1 cellular context compared by ENCODE assay signal in the genomic region with DNA sequence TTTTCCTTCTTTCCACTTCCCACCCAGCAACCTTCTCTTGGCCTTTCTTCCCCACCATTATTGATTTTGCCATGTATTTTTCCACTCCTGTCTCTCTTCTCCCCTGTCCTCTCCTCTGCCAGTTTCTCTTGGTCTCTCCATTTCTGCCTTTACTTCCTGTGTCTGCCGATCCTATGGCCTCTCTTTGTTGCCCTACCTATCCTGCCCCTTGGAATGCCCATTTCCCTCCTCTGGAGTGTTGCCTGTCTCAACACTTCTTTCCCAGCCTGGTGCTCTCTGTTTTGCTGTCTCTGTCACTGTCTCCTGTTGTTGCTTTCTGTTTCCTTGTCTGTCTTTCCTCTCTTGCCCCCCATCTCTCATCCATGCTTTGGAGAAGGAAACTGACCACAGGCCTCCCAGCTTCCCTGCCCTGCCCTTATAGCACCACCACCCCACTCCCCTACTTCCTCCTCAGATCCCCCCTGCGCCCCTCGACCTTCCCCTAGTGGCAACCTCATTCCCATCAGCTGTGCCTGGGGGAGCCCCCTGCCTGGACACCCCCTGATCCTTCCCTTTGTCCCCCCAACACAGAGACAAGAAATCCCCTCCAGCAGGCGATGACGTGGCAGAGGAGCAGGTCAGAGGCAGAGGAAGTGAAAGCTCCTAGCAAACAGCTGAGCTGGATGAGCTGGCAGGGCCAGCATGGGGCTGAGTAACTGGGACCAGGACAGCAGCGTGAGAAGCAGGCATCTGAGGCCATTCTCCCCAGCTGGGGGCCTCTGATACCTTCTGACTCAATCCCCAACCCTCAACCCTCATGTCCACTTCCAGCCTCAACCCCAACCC.
TF ChIP-seq lines count a peak whose summit lies in the region.

No MANE protein-coding gene starts in this region.

TF ChIP-seq in GM12878, 131 proteins besides CTCF, POLR2A, EP300 and RAD21 (continued from another document):
- TF ChIP-seq, protein P1, sequence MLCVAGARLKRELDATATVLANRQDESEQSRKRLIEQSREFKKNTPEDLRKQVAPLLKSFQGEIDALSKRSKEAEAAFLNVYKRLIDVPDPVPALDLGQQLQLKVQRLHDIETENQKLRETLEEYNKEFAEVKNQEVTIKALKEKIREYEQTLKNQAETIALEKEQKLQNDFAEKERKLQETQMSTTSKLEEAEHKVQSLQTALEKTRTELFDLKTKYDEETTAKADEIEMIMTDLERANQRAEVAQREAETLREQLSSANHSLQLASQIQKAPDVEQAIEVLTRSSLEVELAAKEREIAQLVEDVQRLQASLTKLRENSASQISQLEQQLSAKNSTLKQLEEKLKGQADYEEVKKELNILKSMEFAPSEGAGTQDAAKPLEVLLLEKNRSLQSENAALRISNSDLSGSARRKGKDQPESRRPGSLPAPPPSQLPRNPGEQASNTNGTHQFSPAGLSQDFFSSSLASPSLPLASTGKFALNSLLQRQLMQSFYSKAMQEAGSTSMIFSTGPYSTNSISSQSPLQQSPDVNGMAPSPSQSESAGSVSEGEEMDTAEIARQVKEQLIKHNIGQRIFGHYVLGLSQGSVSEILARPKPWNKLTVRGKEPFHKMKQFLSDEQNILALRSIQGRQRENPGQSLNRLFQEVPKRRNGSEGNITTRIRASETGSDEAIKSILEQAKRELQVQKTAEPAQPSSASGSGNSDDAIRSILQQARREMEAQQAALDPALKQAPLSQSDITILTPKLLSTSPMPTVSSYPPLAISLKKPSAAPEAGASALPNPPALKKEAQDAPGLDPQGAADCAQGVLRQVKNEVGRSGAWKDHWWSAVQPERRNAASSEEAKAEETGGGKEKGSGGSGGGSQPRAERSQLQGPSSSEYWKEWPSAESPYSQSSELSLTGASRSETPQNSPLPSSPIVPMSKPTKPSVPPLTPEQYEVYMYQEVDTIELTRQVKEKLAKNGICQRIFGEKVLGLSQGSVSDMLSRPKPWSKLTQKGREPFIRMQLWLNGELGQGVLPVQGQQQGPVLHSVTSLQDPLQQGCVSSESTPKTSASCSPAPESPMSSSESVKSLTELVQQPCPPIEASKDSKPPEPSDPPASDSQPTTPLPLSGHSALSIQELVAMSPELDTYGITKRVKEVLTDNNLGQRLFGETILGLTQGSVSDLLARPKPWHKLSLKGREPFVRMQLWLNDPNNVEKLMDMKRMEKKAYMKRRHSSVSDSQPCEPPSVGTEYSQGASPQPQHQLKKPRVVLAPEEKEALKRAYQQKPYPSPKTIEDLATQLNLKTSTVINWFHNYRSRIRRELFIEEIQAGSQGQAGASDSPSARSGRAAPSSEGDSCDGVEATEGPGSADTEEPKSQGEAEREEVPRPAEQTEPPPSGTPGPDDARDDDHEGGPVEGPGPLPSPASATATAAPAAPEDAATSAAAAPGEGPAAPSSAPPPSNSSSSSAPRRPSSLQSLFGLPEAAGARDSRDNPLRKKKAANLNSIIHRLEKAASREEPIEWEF (IDR thresholded peaks at IDR 0.05; ENCODE audit: insufficient replicate concordance, low read depth, low read length): no peak
- TF ChIP-seq CHD4 (IDR thresholded peaks at IDR 0.05) (no peak), MTA3 (IDR thresholded peaks at IDR 0.05; ENCODE audit: borderline replicate concordance, low read length) (no peak), CREM (IDR thresholded peaks at IDR 0.05; ENCODE audit: low read depth) (peak; percentile 90), STAT3 (IDR thresholded peaks at IDR 0.05; ENCODE audit: low read depth, low read length) (no peak), GATAD2B (conservative IDR thresholded peaks at IDR 0.05; ENCODE audit: low read depth) (peak; percentile 66), ZNF384 (IDR thresholded peaks at IDR 0.05; ENCODE audit: borderline replicate concordance, low read depth, low read length) (no peak), IKZF1 (conservative IDR thresholded peaks at IDR 0.05) (peak; percentile 97), TCF7 (IDR thresholded peaks at IDR 0.05; ENCODE audit: borderline replicate concordance) (no peak), MYB (IDR thresholded peaks at IDR 0.05; ENCODE audit: borderline replicate concordance, low read depth, low read length) (no peak)
- TF ChIP-seq, protein P2, sequence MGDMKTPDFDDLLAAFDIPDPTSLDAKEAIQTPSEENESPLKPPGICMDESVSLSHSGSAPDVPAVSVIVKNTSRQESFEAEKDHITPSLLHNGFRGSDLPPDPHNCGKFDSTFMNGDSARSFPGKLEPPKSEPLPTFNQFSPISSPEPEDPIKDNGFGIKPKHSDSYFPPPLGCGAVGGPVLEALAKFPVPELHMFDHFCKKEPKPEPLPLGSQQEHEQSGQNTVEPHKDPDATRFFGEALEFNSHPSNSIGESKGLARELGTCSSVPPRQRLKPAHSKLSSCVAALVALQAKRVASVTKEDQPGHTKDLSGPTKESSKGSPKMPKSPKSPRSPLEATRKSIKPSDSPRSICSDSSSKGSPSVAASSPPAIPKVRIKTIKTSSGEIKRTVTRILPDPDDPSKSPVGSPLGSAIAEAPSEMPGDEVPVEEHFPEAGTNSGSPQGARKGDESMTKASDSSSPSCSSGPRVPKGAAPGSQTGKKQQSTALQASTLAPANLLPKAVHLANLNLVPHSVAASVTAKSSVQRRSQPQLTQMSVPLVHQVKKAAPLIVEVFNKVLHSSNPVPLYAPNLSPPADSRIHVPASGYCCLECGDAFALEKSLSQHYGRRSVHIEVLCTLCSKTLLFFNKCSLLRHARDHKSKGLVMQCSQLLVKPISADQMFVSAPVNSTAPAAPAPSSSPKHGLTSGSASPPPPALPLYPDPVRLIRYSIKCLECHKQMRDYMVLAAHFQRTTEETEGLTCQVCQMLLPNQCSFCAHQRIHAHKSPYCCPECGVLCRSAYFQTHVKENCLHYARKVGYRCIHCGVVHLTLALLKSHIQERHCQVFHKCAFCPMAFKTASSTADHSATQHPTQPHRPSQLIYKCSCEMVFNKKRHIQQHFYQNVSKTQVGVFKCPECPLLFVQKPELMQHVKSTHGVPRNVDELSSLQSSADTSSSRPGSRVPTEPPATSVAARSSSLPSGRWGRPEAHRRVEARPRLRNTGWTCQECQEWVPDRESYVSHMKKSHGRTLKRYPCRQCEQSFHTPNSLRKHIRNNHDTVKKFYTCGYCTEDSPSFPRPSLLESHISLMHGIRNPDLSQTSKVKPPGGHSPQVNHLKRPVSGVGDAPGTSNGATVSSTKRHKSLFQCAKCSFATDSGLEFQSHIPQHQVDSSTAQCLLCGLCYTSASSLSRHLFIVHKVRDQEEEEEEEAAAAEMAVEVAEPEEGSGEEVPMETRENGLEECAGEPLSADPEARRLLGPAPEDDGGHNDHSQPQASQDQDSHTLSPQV (IDR thresholded peaks at IDR 0.05): 0 out of 2 replicates have a peak, but pooled peaks have one; percentile 75
- TF ChIP-seq, protein P3, sequence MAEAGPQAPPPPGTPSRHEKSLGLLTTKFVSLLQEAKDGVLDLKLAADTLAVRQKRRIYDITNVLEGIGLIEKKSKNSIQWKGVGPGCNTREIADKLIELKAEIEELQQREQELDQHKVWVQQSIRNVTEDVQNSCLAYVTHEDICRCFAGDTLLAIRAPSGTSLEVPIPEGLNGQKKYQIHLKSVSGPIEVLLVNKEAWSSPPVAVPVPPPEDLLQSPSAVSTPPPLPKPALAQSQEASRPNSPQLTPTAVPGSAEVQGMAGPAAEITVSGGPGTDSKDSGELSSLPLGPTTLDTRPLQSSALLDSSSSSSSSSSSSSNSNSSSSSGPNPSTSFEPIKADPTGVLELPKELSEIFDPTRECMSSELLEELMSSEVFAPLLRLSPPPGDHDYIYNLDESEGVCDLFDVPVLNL (IDR thresholded peaks at IDR 0.05; ENCODE audit: low read depth, low read length): no peak
- TF ChIP-seq, protein P4, sequence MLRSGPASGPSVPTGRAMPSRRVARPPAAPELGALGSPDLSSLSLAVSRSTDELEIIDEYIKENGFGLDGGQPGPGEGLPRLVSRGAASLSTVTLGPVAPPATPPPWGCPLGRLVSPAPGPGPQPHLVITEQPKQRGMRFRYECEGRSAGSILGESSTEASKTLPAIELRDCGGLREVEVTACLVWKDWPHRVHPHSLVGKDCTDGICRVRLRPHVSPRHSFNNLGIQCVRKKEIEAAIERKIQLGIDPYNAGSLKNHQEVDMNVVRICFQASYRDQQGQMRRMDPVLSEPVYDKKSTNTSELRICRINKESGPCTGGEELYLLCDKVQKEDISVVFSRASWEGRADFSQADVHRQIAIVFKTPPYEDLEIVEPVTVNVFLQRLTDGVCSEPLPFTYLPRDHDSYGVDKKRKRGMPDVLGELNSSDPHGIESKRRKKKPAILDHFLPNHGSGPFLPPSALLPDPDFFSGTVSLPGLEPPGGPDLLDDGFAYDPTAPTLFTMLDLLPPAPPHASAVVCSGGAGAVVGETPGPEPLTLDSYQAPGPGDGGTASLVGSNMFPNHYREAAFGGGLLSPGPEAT (IDR thresholded peaks at IDR 0.05; ENCODE audit: low read depth): peak; percentile 97
- TF ChIP-seq, protein P5, sequence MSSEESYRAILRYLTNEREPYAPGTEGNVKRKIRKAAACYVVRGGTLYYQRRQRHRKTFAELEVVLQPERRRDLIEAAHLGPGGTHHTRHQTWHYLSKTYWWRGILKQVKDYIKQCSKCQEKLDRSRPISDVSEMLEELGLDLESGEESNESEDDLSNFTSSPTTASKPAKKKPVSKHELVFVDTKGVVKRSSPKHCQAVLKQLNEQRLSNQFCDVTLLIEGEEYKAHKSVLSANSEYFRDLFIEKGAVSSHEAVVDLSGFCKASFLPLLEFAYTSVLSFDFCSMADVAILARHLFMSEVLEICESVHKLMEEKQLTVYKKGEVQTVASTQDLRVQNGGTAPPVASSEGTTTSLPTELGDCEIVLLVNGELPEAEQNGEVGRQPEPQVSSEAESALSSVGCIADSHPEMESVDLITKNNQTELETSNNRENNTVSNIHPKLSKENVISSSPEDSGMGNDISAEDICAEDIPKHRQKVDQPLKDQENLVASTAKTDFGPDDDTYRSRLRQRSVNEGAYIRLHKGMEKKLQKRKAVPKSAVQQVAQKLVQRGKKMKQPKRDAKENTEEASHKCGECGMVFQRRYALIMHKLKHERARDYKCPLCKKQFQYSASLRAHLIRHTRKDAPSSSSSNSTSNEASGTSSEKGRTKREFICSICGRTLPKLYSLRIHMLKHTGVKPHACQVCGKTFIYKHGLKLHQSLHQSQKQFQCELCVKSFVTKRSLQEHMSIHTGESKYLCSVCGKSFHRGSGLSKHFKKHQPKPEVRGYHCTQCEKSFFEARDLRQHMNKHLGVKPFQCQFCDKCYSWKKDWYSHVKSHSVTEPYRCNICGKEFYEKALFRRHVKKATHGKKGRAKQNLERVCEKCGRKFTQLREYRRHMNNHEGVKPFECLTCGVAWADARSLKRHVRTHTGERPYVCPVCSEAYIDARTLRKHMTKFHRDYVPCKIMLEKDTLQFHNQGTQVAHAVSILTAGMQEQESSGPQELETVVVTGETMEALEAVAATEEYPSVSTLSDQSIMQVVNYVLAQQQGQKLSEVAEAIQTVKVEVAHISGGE (CRISPR knock-in tag; IDR thresholded peaks at IDR 0.05): no peak
